1 cellular context compared by ENCODE assay signal in the genomic region with DNA sequence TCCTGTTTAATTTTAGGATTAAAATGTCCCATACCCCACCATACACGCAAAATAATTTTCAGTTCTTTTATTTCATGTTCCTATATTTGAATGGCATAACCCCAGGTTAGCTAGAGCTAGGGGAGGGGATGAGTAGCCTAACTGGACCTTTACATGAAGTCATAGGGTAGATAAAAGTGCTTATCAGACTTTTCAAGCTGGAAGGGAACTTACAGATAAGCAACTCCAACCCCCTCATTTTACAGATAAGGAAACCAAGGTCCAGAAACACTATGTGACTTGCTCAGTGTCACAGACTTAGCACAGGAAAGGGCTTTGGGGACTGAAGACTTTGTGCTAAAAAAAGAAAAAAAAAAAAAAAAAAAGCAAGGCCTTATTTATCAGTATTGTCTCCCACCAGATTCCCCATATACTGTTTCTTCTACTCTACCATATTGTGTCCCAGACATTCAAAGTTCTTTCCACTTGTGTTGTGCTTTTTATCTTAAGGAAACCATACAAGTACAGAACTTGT.
TF ChIP-seq lines count a peak whose summit lies in the region.

No MANE protein-coding gene starts in this region.

TF ChIP-seq in K562, 482 proteins besides CTCF, POLR2A, EP300 and RAD21 (continued from another document and continues in another):
- TF ChIP-seq, protein P1, sequence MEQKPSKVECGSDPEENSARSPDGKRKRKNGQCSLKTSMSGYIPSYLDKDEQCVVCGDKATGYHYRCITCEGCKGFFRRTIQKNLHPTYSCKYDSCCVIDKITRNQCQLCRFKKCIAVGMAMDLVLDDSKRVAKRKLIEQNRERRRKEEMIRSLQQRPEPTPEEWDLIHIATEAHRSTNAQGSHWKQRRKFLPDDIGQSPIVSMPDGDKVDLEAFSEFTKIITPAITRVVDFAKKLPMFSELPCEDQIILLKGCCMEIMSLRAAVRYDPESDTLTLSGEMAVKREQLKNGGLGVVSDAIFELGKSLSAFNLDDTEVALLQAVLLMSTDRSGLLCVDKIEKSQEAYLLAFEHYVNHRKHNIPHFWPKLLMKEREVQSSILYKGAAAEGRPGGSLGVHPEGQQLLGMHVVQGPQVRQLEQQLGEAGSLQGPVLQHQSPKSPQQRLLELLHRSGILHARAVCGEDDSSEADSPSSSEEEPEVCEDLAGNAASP (IDR thresholded peaks at IDR 0.05) = no peak
- TF ChIP-seq, protein P2, sequence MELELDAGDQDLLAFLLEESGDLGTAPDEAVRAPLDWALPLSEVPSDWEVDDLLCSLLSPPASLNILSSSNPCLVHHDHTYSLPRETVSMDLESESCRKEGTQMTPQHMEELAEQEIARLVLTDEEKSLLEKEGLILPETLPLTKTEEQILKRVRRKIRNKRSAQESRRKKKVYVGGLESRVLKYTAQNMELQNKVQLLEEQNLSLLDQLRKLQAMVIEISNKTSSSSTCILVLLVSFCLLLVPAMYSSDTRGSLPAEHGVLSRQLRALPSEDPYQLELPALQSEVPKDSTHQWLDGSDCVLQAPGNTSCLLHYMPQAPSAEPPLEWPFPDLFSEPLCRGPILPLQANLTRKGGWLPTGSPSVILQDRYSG (tag; conservative IDR thresholded peaks at IDR 0.05; ENCODE audit: low read depth) = peak; percentile 14; the same call in 1 of the 2 replicates
- no peak for TF ChIP-seq JUNB (CRISPR knock-in tag; conservative IDR thresholded peaks at IDR 0.05)
- no peak for TF ChIP-seq SLC30A9 (CRISPR knock-in tag; IDR thresholded peaks at IDR 0.05)
- TF ChIP-seq ZFPM2 (CRISPR knock-in tag; IDR thresholded peaks at IDR 0.05) = no peak
- TF ChIP-seq U2AF2 (optimal IDR thresholded peaks at IDR 0.05; ENCODE audit: low read depth, low read length) = no peak
- TF ChIP-seq ZNF507 (tag; conservative IDR thresholded peaks at IDR 0.05) = no peak
- TF ChIP-seq HCFC1 (IDR thresholded peaks at IDR 0.05; ENCODE audit: low read depth, low read length) = no peak
- peak in 1 of 2 experiments; percentile 66; a peak in 1 of 3 replicates for TF ChIP-seq CBX3 (IDR thresholded peaks at IDR 0.05; ENCODE audit: borderline replicate concordance in 1 of 2, low read length in 2 of 2)
- peak; percentile 56 for TF ChIP-seq TAF9B (IDR thresholded peaks at IDR 0.05; ENCODE audit: partially characterized antibody)
- TF ChIP-seq SMARCA5 (IDR thresholded peaks at IDR 0.05) = no peak
- TF ChIP-seq, protein P3, sequence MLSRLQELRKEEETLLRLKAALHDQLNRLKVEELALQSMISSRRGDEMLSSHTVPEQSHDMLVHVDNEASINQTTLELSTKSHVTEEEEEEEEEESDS (CRISPR knock-in tag; IDR thresholded peaks at IDR 0.05) = no peak
- TF ChIP-seq, protein P4, sequence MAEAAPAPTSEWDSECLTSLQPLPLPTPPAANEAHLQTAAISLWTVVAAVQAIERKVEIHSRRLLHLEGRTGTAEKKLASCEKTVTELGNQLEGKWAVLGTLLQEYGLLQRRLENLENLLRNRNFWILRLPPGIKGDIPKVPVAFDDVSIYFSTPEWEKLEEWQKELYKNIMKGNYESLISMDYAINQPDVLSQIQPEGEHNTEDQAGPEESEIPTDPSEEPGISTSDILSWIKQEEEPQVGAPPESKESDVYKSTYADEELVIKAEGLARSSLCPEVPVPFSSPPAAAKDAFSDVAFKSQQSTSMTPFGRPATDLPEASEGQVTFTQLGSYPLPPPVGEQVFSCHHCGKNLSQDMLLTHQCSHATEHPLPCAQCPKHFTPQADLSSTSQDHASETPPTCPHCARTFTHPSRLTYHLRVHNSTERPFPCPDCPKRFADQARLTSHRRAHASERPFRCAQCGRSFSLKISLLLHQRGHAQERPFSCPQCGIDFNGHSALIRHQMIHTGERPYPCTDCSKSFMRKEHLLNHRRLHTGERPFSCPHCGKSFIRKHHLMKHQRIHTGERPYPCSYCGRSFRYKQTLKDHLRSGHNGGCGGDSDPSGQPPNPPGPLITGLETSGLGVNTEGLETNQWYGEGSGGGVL (CRISPR knock-in tag; IDR thresholded peaks at IDR 0.05) = no peak
- no peak for TF ChIP-seq HNRNPUL1 (IDR thresholded peaks at IDR 0.05; ENCODE audit: low read length)
- TF ChIP-seq CTBP1 (IDR thresholded peaks at IDR 0.05; ENCODE audit: borderline replicate concordance) = peak; percentile 87
- TF ChIP-seq TARDBP (IDR thresholded peaks at IDR 0.05) = no peak
- TF ChIP-seq CBX8 (IDR thresholded peaks at IDR 0.05; ENCODE audit: borderline replicate concordance, extremely low read depth, low read depth, low read length, poor library complexity, severe bottlenecking) = no peak
- no peak; the same call in 1 of the 2 replicates for TF ChIP-seq ZBTB17 (CRISPR knock-in tag; IDR thresholded peaks at IDR 0.05)
- no peak for TF ChIP-seq TOE1 (IDR thresholded peaks at IDR 0.05; ENCODE audit: borderline replicate concordance)
- TF ChIP-seq TOE1 (CRISPR knock-in tag; IDR thresholded peaks at IDR 0.05; ENCODE audit: borderline replicate concordance, low read depth) = no peak
- TF ChIP-seq, protein P5, sequence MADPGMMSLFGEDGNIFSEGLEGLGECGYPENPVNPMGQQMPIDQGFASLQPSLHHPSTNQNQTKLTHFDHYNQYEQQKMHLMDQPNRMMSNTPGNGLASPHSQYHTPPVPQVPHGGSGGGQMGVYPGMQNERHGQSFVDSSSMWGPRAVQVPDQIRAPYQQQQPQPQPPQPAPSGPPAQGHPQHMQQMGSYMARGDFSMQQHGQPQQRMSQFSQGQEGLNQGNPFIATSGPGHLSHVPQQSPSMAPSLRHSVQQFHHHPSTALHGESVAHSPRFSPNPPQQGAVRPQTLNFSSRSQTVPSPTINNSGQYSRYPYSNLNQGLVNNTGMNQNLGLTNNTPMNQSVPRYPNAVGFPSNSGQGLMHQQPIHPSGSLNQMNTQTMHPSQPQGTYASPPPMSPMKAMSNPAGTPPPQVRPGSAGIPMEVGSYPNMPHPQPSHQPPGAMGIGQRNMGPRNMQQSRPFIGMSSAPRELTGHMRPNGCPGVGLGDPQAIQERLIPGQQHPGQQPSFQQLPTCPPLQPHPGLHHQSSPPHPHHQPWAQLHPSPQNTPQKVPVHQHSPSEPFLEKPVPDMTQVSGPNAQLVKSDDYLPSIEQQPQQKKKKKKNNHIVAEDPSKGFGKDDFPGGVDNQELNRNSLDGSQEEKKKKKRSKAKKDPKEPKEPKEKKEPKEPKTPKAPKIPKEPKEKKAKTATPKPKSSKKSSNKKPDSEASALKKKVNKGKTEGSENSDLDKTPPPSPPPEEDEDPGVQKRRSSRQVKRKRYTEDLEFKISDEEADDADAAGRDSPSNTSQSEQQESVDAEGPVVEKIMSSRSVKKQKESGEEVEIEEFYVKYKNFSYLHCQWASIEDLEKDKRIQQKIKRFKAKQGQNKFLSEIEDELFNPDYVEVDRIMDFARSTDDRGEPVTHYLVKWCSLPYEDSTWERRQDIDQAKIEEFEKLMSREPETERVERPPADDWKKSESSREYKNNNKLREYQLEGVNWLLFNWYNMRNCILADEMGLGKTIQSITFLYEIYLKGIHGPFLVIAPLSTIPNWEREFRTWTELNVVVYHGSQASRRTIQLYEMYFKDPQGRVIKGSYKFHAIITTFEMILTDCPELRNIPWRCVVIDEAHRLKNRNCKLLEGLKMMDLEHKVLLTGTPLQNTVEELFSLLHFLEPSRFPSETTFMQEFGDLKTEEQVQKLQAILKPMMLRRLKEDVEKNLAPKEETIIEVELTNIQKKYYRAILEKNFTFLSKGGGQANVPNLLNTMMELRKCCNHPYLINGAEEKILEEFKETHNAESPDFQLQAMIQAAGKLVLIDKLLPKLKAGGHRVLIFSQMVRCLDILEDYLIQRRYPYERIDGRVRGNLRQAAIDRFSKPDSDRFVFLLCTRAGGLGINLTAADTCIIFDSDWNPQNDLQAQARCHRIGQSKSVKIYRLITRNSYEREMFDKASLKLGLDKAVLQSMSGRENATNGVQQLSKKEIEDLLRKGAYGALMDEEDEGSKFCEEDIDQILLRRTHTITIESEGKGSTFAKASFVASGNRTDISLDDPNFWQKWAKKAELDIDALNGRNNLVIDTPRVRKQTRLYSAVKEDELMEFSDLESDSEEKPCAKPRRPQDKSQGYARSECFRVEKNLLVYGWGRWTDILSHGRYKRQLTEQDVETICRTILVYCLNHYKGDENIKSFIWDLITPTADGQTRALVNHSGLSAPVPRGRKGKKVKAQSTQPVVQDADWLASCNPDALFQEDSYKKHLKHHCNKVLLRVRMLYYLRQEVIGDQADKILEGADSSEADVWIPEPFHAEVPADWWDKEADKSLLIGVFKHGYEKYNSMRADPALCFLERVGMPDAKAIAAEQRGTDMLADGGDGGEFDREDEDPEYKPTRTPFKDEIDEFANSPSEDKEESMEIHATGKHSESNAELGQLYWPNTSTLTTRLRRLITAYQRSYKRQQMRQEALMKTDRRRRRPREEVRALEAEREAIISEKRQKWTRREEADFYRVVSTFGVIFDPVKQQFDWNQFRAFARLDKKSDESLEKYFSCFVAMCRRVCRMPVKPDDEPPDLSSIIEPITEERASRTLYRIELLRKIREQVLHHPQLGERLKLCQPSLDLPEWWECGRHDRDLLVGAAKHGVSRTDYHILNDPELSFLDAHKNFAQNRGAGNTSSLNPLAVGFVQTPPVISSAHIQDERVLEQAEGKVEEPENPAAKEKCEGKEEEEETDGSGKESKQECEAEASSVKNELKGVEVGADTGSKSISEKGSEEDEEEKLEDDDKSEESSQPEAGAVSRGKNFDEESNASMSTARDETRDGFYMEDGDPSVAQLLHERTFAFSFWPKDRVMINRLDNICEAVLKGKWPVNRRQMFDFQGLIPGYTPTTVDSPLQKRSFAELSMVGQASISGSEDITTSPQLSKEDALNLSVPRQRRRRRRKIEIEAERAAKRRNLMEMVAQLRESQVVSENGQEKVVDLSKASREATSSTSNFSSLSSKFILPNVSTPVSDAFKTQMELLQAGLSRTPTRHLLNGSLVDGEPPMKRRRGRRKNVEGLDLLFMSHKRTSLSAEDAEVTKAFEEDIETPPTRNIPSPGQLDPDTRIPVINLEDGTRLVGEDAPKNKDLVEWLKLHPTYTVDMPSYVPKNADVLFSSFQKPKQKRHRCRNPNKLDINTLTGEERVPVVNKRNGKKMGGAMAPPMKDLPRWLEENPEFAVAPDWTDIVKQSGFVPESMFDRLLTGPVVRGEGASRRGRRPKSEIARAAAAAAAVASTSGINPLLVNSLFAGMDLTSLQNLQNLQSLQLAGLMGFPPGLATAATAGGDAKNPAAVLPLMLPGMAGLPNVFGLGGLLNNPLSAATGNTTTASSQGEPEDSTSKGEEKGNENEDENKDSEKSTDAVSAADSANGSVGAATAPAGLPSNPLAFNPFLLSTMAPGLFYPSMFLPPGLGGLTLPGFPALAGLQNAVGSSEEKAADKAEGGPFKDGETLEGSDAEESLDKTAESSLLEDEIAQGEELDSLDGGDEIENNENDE (IDR thresholded peaks at IDR 0.05; ENCODE audit: low read depth, low read length) = no peak
- TF ChIP-seq ZNF253 (CRISPR knock-in tag; conservative IDR thresholded peaks at IDR 0.05) = no peak
- TF ChIP-seq ARID1B (IDR thresholded peaks at IDR 0.05) = peak; percentile 100
- TF ChIP-seq, protein P6, sequence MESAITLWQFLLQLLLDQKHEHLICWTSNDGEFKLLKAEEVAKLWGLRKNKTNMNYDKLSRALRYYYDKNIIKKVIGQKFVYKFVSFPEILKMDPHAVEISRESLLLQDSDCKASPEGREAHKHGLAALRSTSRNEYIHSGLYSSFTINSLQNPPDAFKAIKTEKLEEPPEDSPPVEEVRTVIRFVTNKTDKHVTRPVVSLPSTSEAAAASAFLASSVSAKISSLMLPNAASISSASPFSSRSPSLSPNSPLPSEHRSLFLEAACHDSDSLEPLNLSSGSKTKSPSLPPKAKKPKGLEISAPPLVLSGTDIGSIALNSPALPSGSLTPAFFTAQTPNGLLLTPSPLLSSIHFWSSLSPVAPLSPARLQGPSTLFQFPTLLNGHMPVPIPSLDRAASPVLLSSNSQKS (CRISPR knock-in tag; IDR thresholded peaks at IDR 0.05) = no peak
- TF ChIP-seq ZNF316 (IDR thresholded peaks at IDR 0.05) = peak; percentile 92
- TF ChIP-seq TBP (optimal IDR thresholded peaks at IDR 0.05; ENCODE audit: low read depth, low read length) = peak; percentile 58
- TF ChIP-seq OTX1 (CRISPR knock-in tag; IDR thresholded peaks at IDR 0.05) = no peak
- TF ChIP-seq, protein P7, sequence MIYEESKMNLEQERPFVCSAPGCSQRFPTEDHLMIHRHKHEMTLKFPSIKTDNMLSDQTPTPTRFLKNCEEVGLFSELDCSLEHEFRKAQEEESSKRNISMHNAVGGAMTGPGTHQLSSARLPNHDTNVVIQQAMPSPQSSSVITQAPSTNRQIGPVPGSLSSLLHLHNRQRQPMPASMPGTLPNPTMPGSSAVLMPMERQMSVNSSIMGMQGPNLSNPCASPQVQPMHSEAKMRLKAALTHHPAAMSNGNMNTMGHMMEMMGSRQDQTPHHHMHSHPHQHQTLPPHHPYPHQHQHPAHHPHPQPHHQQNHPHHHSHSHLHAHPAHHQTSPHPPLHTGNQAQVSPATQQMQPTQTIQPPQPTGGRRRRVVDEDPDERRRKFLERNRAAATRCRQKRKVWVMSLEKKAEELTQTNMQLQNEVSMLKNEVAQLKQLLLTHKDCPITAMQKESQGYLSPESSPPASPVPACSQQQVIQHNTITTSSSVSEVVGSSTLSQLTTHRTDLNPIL (CRISPR knock-in tag; IDR thresholded peaks at IDR 0.05) = peak; percentile 73; the same call in 1 of the 2 replicates
- TF ChIP-seq THRAP3 (IDR thresholded peaks at IDR 0.05; ENCODE audit: borderline replicate concordance) = no peak
- TF ChIP-seq TFAM (CRISPR knock-in tag; conservative IDR thresholded peaks at IDR 0.05) = no peak
- TF ChIP-seq NFATC3 (IDR thresholded peaks at IDR 0.05) = peak; percentile 60; the same call in 1 of the 2 replicates
- TF ChIP-seq TCF7L2 (IDR thresholded peaks at IDR 0.05; ENCODE audit: low read depth, low read length) = no peak
- peak; percentile 93; the same call in 1 of the 2 replicates for TF ChIP-seq CC2D1A (IDR thresholded peaks at IDR 0.05)
- TF ChIP-seq, protein P8, sequence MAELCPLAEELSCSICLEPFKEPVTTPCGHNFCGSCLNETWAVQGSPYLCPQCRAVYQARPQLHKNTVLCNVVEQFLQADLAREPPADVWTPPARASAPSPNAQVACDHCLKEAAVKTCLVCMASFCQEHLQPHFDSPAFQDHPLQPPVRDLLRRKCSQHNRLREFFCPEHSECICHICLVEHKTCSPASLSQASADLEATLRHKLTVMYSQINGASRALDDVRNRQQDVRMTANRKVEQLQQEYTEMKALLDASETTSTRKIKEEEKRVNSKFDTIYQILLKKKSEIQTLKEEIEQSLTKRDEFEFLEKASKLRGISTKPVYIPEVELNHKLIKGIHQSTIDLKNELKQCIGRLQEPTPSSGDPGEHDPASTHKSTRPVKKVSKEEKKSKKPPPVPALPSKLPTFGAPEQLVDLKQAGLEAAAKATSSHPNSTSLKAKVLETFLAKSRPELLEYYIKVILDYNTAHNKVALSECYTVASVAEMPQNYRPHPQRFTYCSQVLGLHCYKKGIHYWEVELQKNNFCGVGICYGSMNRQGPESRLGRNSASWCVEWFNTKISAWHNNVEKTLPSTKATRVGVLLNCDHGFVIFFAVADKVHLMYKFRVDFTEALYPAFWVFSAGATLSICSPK (IDR thresholded peaks at IDR 0.05; ENCODE audit: borderline replicate concordance) = no peak
- TF ChIP-seq MBD2 (IDR thresholded peaks at IDR 0.05; ENCODE audit: borderline replicate concordance, low read depth) = peak; percentile 88
- TF ChIP-seq ZNF75A (CRISPR knock-in tag; IDR thresholded peaks at IDR 0.05) = no peak
